In genomic region chr10:43384252-43385221, GRCh38 we compare ENCODE assay signal across 11 cellular contexts. TPM values are rescaled to one million over a fixed set of nuclear protein-coding genes. Genes with fewer than 3 reads are reported as not detected.
DNase-seq lines count a peak whose midpoint lies in the region; ATAC-seq and TF ChIP-seq lines count a peak whose summit lies in the region.
"Had no signal": no experiment of that assay in that cellular context is flagged by ENCODE, and none has a peak within 500 bp of the region (broad histone marks: within the 10 kb centered on the region; RNA-seq: fewer than 3 reads in every experiment).

No MANE protein-coding gene starts in this region.

- no peak overlapping the region for H3K27ac Mint-ChIP-seq in T-helper 2 cell treated with Interferon-gamma antibody and Interleukin-4, amounts not matched to agents 5 μg/mL and 100 μg/mL, for 36 hours

- peaks cover 27% of the 10 kb centered on the region for H3K4me1 Mint-ChIP-seq in T-helper 2 cell treated with Interferon-gamma antibody and Interleukin-4, amounts not matched to agents 5 μg/mL and 100 μg/mL, for 36 hours (ENCODE audit: low read depth)

- no peak for TF ChIP-seq CTCF in RWPE2 (IDR thresholded peaks at IDR 0.05; ENCODE audit: poor library complexity, severe bottlenecking)
- TF ChIP-seq CTCF in heart left ventricle (IDR thresholded peaks at IDR 0.05), result no peak

- intact Hi-C loops in heart left ventricle (cut with DNase I), result no loop called here

- no peaks in the 10 kb centered on the region for H3K9me3 ChIP-seq in RWPE2 (ENCODE audit: severe bottlenecking)
- no peaks in the 10 kb centered on the region for H3K9me3 ChIP-seq in heart left ventricle

- peaks cover 44% of the 10 kb centered on the region for H3K36me3 Mint-ChIP-seq in T-helper 2 cell treated with Interferon-gamma antibody and Interleukin-4, amounts not matched to agents 5 μg/mL and 100 μg/mL, for 36 hours (ENCODE audit: low read depth)

- H3K27me3 ChIP-seq in RWPE2 (ENCODE audit: insufficient read depth, poor library complexity, severe bottlenecking) (no peaks in the 10 kb centered on the region), heart left ventricle (no peaks in the 10 kb centered on the region)

- ATAC-seq in RWPE2 (ENCODE audit: low read depth), result peak; percentile 35
- peak; percentile 14 to 61 (median 56) for ATAC-seq in heart left ventricle
- ATAC-seq in GM18858 (IDR thresholded peaks at IDR 0.05; ENCODE audit: unreplicated experiment), result no peak
- no peak for ATAC-seq in HG02759 (IDR thresholded peaks at IDR 0.05; ENCODE audit: unreplicated experiment)

- H3K4me1 ChIP-seq in RWPE2 (ENCODE audit: insufficient read depth, poor library complexity, severe bottlenecking) (no peaks in the 10 kb centered on the region), heart left ventricle (peaks cover 0 to 12% (median 0%) of the 10 kb centered on the region in 12 donors)

- H3K27me3 Mint-ChIP-seq in T-helper 2 cell treated with Interferon-gamma antibody and Interleukin-4, amounts not matched to agents 5 μg/mL and 100 μg/mL, for 36 hours (ENCODE audit: low read depth), result no peaks in the 10 kb centered on the region

- H3K4me3 Mint-ChIP-seq in T-helper 2 cell treated with Interferon-gamma antibody and Interleukin-4, amounts not matched to agents 5 μg/mL and 100 μg/mL, for 36 hours, result no peak overlapping the region

- no peak for TF ChIP-seq POLR2A in heart left ventricle (IDR thresholded peaks at IDR 0.05)

- H3K9me3 Mint-ChIP-seq in T-helper 2 cell treated with Interferon-gamma antibody and Interleukin-4, amounts not matched to agents 5 μg/mL and 100 μg/mL, for 36 hours, result no peaks in the 10 kb centered on the region

- H3K27ac ChIP-seq in RWPE2 (ENCODE audit: poor library complexity, severe bottlenecking) (peak overlapping the region; percentile 24), heart left ventricle (no peak overlapping the region), temporal lobe (ENCODE audit: low read depth, low read length) (peak overlapping the region; percentile 12)

- WGBS in heart left ventricle, 4 donors, result 75 to 81% (median 81%) methylated on average over 10 of the region's 10 CpGs

- H3K4me3 ChIP-seq in RWPE2 (ENCODE audit: severe bottlenecking), result no peak overlapping the region
- H3K4me3 ChIP-seq in heart left ventricle, result no peak overlapping the region

- peaks cover 44% of the 10 kb centered on the region for H3K36me3 ChIP-seq in RWPE2 (ENCODE audit: low read depth)
- peaks cover 0 to 51% (median 45%) of the 10 kb centered on the region in 9 donors for H3K36me3 ChIP-seq in heart left ventricle

- peak; percentile 71 for DNase-seq in activated CD8-positive, alpha-beta memory T cell treated with anti-CD3 and anti-CD28 coated beads, Interleukin-2, amount 50 U/mL, for 48 hours
- no peak for DNase-seq in activated CD8-positive, alpha-beta memory T cell treated with anti-CD3 and anti-CD28 coated beads for 24 hours
- DNase-seq in RWPE2 (ENCODE audit: low spot score) (peak; percentile 11), heart left ventricle (no peak)
- DNase-seq in T-helper 2 cell treated with Interferon-gamma antibody and Interleukin-4, amounts not matched to agents 5 μg/mL and 100 μg/mL, for 36 hours (ENCODE audit: low spot score), result no peak
- DNase-seq: AML-193, dermis blood vessel endothelial cell, small intestine had no signal

RNA-seq across cellular contexts. Expression of gene FXYD4, which starts 13.1 kb away (rescaled TPM):
- total RNA-seq in heart left ventricle, result not detected
- under 1 TPM in 1 of 2 donors, not detected in 1; 0.14 TPM for polyA plus RNA-seq in heart left ventricle
- total RNA-seq in temporal lobe, result not detected
- total RNA-seq: dermis blood vessel endothelial cell had no signal

RNA-seq across cellular contexts. Expression of gene HNRNPF, which starts 24.4 kb away (rescaled TPM):
- total RNA-seq in heart left ventricle (100 to 1,000 TPM in 1 of 9 donors, 10 to 100 TPM in 8; 60.4 to 142 (median 79.1) TPM), temporal lobe (63.4 TPM)
- polyA plus RNA-seq in heart left ventricle, result 10 to 100 TPM; 24.0 to 95.2 TPM

RNA-seq across cellular contexts. Expression of gene ZNF487, which starts 52.4 kb away (rescaled TPM):
- 1 to 10 TPM; 1.8 to 5.1 (median 2.4) TPM for total RNA-seq in heart left ventricle
- polyA plus RNA-seq in heart left ventricle, result 1 to 10 TPM; 2.2 to 3.4 TPM
- total RNA-seq in temporal lobe, result 12.5 TPM

Comparison
In these comparisons a context has a peak if more than half of its experiments do, and no peak if none do; other contexts are left out.
1. DNase-seq: peak in activated CD8-positive, alpha-beta memory T cell treated with anti-CD3 and anti-CD28 coated beads, Interleukin-2, amount 50 U/mL, for 48 hours (single experiment) and RWPE2 (single experiment); none in activated CD8-positive, alpha-beta memory T cell treated with anti-CD3 and anti-CD28 coated beads for 24 hours (single experiment), heart left ventricle (0 of 5) and T-helper 2 cell treated with Interferon-gamma antibody and Interleukin-4, amounts not matched to agents 5 μg/mL and 100 μg/mL, for 36 hours (single experiment).
2. ATAC-seq: peak in RWPE2 (single experiment) and heart left ventricle (4 of 4); none in GM18858 (single experiment) and HG02759 (single experiment).
3. H3K27ac ChIP-seq: peak in RWPE2 (single experiment) and temporal lobe (single experiment); none in heart left ventricle (0 of 12).